In genomic region chr6:130620338-130620781, GRCh38 we compare ENCODE assay signal across 20 cellular contexts.
A peak's percentile ranks its signal among the peaks of the same experiment; 100 is the strongest.
DNase-seq lines count a peak whose midpoint lies in the region; ATAC-seq, FAIRE-seq and TF ChIP-seq lines count a peak whose summit lies in the region.
"Had no signal": no experiment of that assay in that cellular context is flagged by ENCODE, and none has a peak within 500 bp of the region (broad histone marks: within the 10 kb centered on the region; RNA-seq: fewer than 3 reads in every experiment).

No MANE protein-coding gene starts in this region.

- no peak overlapping the region for H3K27ac ChIP-seq in astrocyte (ENCODE audit: low read depth, low read length)
- H3K27ac ChIP-seq: BLaER1 treated with 17β-estradiol and CSF1 and Interleukin-3, amounts not matched to agents 10 nM and 100 nM; colonic mucosa; skin epidermis; thoracic aorta; WERI-Rb-1 had no signal

- peaks cover 7% of the 10 kb centered on the region for H3K4me1 Mint-ChIP-seq in astrocyte (ENCODE audit: low read depth, unreplicated experiment)
- H3K4me1 Mint-ChIP-seq: immature natural killer cell had no signal

- no peaks in the 10 kb centered on the region for H3K36me3 Mint-ChIP-seq in astrocyte (ENCODE audit: low read depth, unreplicated experiment)

- no peaks in the 10 kb centered on the region for H3K79me2 ChIP-seq in astrocyte (ENCODE audit: insufficient read depth, low read length)

- peak; percentile 85 for DNase-seq in EH (ENCODE audit: low read depth)
- peak; percentile 31 for DNase-seq in HCEC 1CT
- DNase-seq in astrocyte (ENCODE audit: low read depth), result peak; percentile 53
- peak; percentile 83 for DNase-seq in fibroblast of villous mesenchyme (ENCODE audit: low read depth)
- DNase-seq in H4 (ENCODE audit: low spot score), result no peak
- DNase-seq: activated CD8-positive, alpha-beta memory T cell treated with anti-CD3 and anti-CD28 coated beads for 24 hours; activated effector memory CD4-positive, alpha-beta T cell treated with anti-CD3 and anti-CD28 coated beads, Interleukin-2, amount 50 U/mL, for 16 hours; colonic mucosa; DMS 273 treated with DMSO at 0.1 percent for 48 hours; head of caudate nucleus; immature natural killer cell; NCI-H187; NCI-H446 treated with DMSO at 0.1 percent for 48 hours; WERI-Rb-1 had no signal

- H3K36me3 ChIP-seq in astrocyte (ENCODE audit: insufficient read depth, low read length), result no peaks in the 10 kb centered on the region
- H3K36me3 ChIP-seq: BLaER1 treated with 17β-estradiol and CSF1 and Interleukin-3, amounts not matched to agents 10 nM and 100 nM; colonic mucosa; thoracic aorta; WERI-Rb-1 had no signal

- FAIRE-seq in astrocyte (lab: Jason Lieb, UNC), result no peak

- H3K4me2 ChIP-seq in astrocyte (ENCODE audit: low read length), result no peak overlapping the region
- H3K4me2 ChIP-seq: BLaER1 treated with 17β-estradiol and CSF1 and Interleukin-3, amounts not matched to agents 10 nM and 100 nM had no signal

- no peak overlapping the region for H3K27ac Mint-ChIP-seq in astrocyte (ENCODE audit: unreplicated experiment)
- H3K27ac Mint-ChIP-seq: immature natural killer cell had no signal

- no peaks in the 10 kb centered on the region for H3K27me3 Mint-ChIP-seq in astrocyte (ENCODE audit: low read depth, unreplicated experiment)

- peaks cover 4% of the 10 kb centered on the region for H3K4me1 ChIP-seq in astrocyte (ENCODE audit: insufficient read depth, low read length)
- H3K4me1 ChIP-seq: BLaER1 treated with 17β-estradiol and CSF1 and Interleukin-3, amounts not matched to agents 10 nM and 100 nM; colonic mucosa had no signal

- no peak overlapping the region for H2AFZ ChIP-seq in astrocyte (ENCODE audit: low read depth, low read length)

- ATAC-seq in GM21576 (IDR thresholded peaks at IDR 0.05; ENCODE audit: unreplicated experiment) (no peak), GM18858 (IDR thresholded peaks at IDR 0.05; ENCODE audit: unreplicated experiment) (no peak)

- TF ChIP-seq CTCF in astrocyte (IDR thresholded peaks at IDR 0.05; ENCODE audit: insufficient read depth, low read depth, low read length) (no peak), fibroblast of villous mesenchyme (IDR thresholded peaks at IDR 0.05; ENCODE audit: insufficient read depth, low read depth, low read length) (no peak)

- H4K20me1 ChIP-seq in astrocyte (ENCODE audit: insufficient read depth, low read length), result no peaks in the 10 kb centered on the region
- H4K20me1 ChIP-seq: BLaER1 treated with 17β-estradiol and CSF1 and Interleukin-3, amounts not matched to agents 10 nM and 100 nM had no signal

- H3K9me3 Mint-ChIP-seq in astrocyte (ENCODE audit: unreplicated experiment), result peaks cover 2% of the 10 kb centered on the region

- no peak overlapping the region for H3K4me3 ChIP-seq in astrocyte (ENCODE audit: insufficient read depth, low read depth, low read length)
- no peak overlapping the region for H3K4me3 ChIP-seq in fibroblast of villous mesenchyme (ENCODE audit: low read depth, low read length)
- H3K4me3 ChIP-seq: BLaER1 treated with 17β-estradiol and CSF1 and Interleukin-3, amounts not matched to agents 10 nM and 100 nM; colonic mucosa; lung; skin epidermis; thoracic aorta had no signal

- H3K9ac ChIP-seq in astrocyte (ENCODE audit: low read length), result no peak overlapping the region
- H3K9ac ChIP-seq: BLaER1 treated with 17β-estradiol and CSF1 and Interleukin-3, amounts not matched to agents 10 nM and 100 nM had no signal

- H3K4me3 Mint-ChIP-seq in astrocyte (ENCODE audit: unreplicated experiment), result no peak overlapping the region
- H3K4me3 Mint-ChIP-seq: immature natural killer cell had no signal

- H3K27me3 ChIP-seq in astrocyte (ENCODE audit: insufficient read depth, low read length), result no peaks in the 10 kb centered on the region
- H3K27me3 ChIP-seq: BLaER1 treated with 17β-estradiol and CSF1 and Interleukin-3, amounts not matched to agents 10 nM and 100 nM; colonic mucosa had no signal

- H3K9me3 ChIP-seq in astrocyte (ENCODE audit: insufficient read depth, low read depth, low read length), result no peaks in the 10 kb centered on the region
- H3K9me3 ChIP-seq: colonic mucosa had no signal
